In the genomic region with DNA sequence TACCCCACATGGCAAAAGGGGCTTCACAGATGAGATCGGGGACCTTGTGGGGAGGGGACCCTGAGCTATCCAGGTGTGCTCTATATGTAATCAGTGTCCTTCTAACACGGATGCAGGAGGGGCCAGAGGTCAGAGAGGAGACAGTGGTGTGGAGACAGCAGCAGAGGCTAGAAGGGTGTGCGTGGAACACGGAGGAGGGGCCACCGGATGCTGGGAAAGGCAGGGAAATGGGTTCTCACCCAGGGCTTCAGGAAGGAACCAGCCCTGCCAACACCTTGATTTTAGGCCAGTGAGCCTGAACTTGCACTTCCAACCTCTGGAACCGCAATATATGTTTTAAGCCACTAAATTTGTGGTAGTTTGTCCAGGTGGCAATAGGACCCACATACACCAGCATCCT, we compare ENCODE assay signal across 24 cellular contexts. TPM values are rescaled to one million over a fixed set of nuclear protein-coding genes. Genes with fewer than 3 reads are reported as not detected.
"Had no signal": no experiment of that assay in that cellular context is flagged by ENCODE, and none has a peak within 500 bp of the region (broad histone marks: within the 10 kb centered on the region; RNA-seq: fewer than 3 reads in every experiment).

No MANE protein-coding gene starts in this region.

- H3K4me3 ChIP-seq: coronary artery, hepatocyte, right atrium auricular region, tibial artery, upper lobe of left lung, uterus had no signal

- H3K27me3 ChIP-seq: right atrium auricular region, upper lobe of left lung, uterus had no signal

- H3K27ac ChIP-seq: coronary artery, hepatocyte, neutrophil, right atrium auricular region, tibial artery, upper lobe of left lung, uterus had no signal

- FAIRE-seq: small intestine had no signal

- H3K4me3 Mint-ChIP-seq: naive B cell, nephron had no signal

- H3K9me3 ChIP-seq: neutrophil, right atrium auricular region, tibial artery, upper lobe of left lung, uterus had no signal

- H3K36me3 ChIP-seq: uterus had no signal

- H3K9me3 Mint-ChIP-seq: naive B cell, nephron had no signal

- H3K4me1 Mint-ChIP-seq: naive B cell, nephron had no signal

- DNase-seq: effector CD4-positive, alpha-beta T cell; foreskin melanocyte; head of caudate nucleus; left colon; left ventricle myocardium superior; mesendoderm; naive B cell; small intestine; stimulated activated CD4-positive, alpha-beta T cell treated with anti-CD3 and anti-CD28 coated beads, Interleukin-2, amount 100 ng/mL, for 48 hours; stimulated activated naive CD8-positive, alpha-beta T cell treated with anti-CD3 and anti-CD28 coated beads, Interleukin-15, Interleukin-2, amounts not matched to agents 100 U/mL and 50 U/mL, for 24 hours; tibial artery; upper lobe of left lung; uterus had no signal

- ATAC-seq: left colon; left ventricle myocardium superior; stimulated activated naive CD8-positive, alpha-beta T cell treated with anti-CD3 and anti-CD28 coated beads, Interleukin-15, Interleukin-2, amounts not matched to agents 100 U/mL and 50 U/mL, for 24 hours had no signal

- H3K27ac Mint-ChIP-seq: nephron had no signal

- H3K4me1 ChIP-seq: tibial artery, uterus had no signal

RNA-seq across cellular contexts. Expression of a gene that starts 4.6 kb away (rescaled TPM):
- total RNA-seq: dermis microvascular lymphatic vessel endothelial cell, hepatocyte, kidney epithelial cell, left colon, lung microvascular endothelial cell, osteoblast, pulmonary artery endothelial cell, right atrium auricular region, temporal lobe, upper lobe of left lung had no signal
- polyA plus RNA-seq: hepatocyte had no signal
